Comparison of ENCODE assay signal across 13 cellular contexts in genomic region chr9:88775037-88775471, GRCh38.
DNase-seq lines count a peak whose midpoint lies in the region; ATAC-seq and TF ChIP-seq lines count a peak whose summit lies in the region.
"Had no signal": no experiment of that assay in that cellular context is flagged by ENCODE, and none has a peak within 500 bp of the region (broad histone marks: within the 10 kb centered on the region; RNA-seq: fewer than 3 reads in every experiment).

No MANE protein-coding gene starts in this region.

- no peak for TF ChIP-seq CTCF in heart left ventricle (IDR thresholded peaks at IDR 0.05)
- TF ChIP-seq CTCF in thoracic aorta (IDR thresholded peaks at IDR 0.05) = no peak

- WGBS in heart left ventricle, 4 donors = 44 to 63% (median 53%) methylated on average over 1 of the region's 1 CpG

- intact Hi-C loops in heart left ventricle (cut with DNase I) = loop anchor here in 1 of 10 donors (10.0 kb wide), 1 partner anchor 220 kb away; the partner anchor contains the start of gene S1PR3

- H3K9me3 ChIP-seq in adipocyte (ENCODE audit: control insufficient read depth, low read length) (no peaks in the 10 kb centered on the region), heart left ventricle (no peaks in the 10 kb centered on the region), thoracic aorta (no peaks in the 10 kb centered on the region)

- no peaks in the 10 kb centered on the region for H3K27me3 ChIP-seq in adipocyte (replicated peaks; ENCODE audit: control insufficient read depth, insufficient read depth, low read length)
- no peaks in the 10 kb centered on the region for H3K27me3 ChIP-seq in heart left ventricle
- H3K27me3 ChIP-seq in thoracic aorta (replicated peaks; ENCODE audit: insufficient read depth) = no peaks in the 10 kb centered on the region

- no peak overlapping the region for H3K4me3 ChIP-seq in adipocyte (ENCODE audit: low read length)
- no peak overlapping the region for H3K4me3 ChIP-seq in heart left ventricle
- no peak overlapping the region for H3K4me3 ChIP-seq in thoracic aorta
- H3K4me3 ChIP-seq: GM23338 had no signal

- ATAC-seq in heart left ventricle (peak in 3 of 4 donors; percentile 19 to 87 (median 73)), thoracic aorta (ENCODE audit: insufficient number of reproducible peaks, low FRiP score, low read depth) (peak; percentile 60)
- ATAC-seq: GM23338 had no signal

- TF ChIP-seq POLR2A in heart left ventricle (IDR thresholded peaks at IDR 0.05) = no peak

- DNase-seq in NOMO-1 treated with DMSO at 0.1 percent for 48 hours (lab: John Stamatoyannopoulos, UW; ENCODE audit: unreplicated experiment) (peak; percentile 4), NOMO-1 treated with dmso at 0.1 percent for 144 hours (lab: John Stamatoyannopoulos, UW; ENCODE audit: unreplicated experiment) (no peak), adipocyte (ENCODE audit: low read depth) (peak; percentile 94), heart left ventricle (peak in 1 of 5 donors; percentile 59), thoracic aorta (ENCODE audit: low spot score) (no peak), DMS53 treated with DMSO at 0.1 percent for 48 hours (lab: John Stamatoyannopoulos, UW; ENCODE audit: unreplicated experiment) (no peak), putamen (ENCODE audit: low spot score) (no peak)
- no peak for DNase-seq in activated effector memory CD4-positive, alpha-beta T cell treated with anti-CD3 and anti-CD28 coated beads, Interleukin-2, amount 50 U/mL, for 16 hours
- DNase-seq: ACHN; activated T-cell treated with anti-CD3 and anti-CD28 coated beads, Interleukin-2, amount 50 U/mL, for 1 hour; NCI-H2081; SW 1271 had no signal

- H3K36me3 ChIP-seq in adipocyte (ENCODE audit: control insufficient read depth, insufficient read depth, low read length, severe bottlenecking) = no peaks in the 10 kb centered on the region
- H3K36me3 ChIP-seq in heart left ventricle = no peaks in the 10 kb centered on the region
- no peaks in the 10 kb centered on the region for H3K36me3 ChIP-seq in thoracic aorta

- no peak overlapping the region for H3K9ac ChIP-seq in adipocyte (ENCODE audit: low read length)

- H3K4me1 ChIP-seq in adipocyte (ENCODE audit: control insufficient read depth, insufficient read depth, low read length) = peaks cover 46% of the 10 kb centered on the region
- peaks cover 0 to 41% (median 18%) of the 10 kb centered on the region in 12 donors for H3K4me1 ChIP-seq in heart left ventricle
- H3K4me1 ChIP-seq in thoracic aorta (ENCODE audit: control insufficient read depth in 1 of 2, low read depth in 2 of 2) = peaks cover 31 to 55% of the 10 kb centered on the region in 2 donors

- H3K27ac ChIP-seq in heart left ventricle (peak overlapping the region in 3 of 12 donors; percentile 28 to 72 (median 60)), thoracic aorta (peak overlapping the region in 1 of 2 donors; percentile 60)

Comparison
In these comparisons a context has a peak if more than half of its experiments do, and no peak if none do; other contexts are left out.
1. DNase-seq: peak in NOMO-1 treated with DMSO at 0.1 percent for 48 hours (single experiment) and adipocyte (single experiment); none in NOMO-1 treated with dmso at 0.1 percent for 144 hours (single experiment), thoracic aorta (single experiment), DMS53 treated with DMSO at 0.1 percent for 48 hours (single experiment), putamen (single experiment) and activated effector memory CD4-positive, alpha-beta T cell treated with anti-CD3 and anti-CD28 coated beads, Interleukin-2, amount 50 U/mL, for 16 hours (single experiment).